Comparison of ENCODE assay signal across 12 cellular contexts in genomic region chr7:55087521-55087961, GRCh38.
DNase-seq lines count a peak whose midpoint lies in the region; TF ChIP-seq lines count a peak whose summit lies in the region.
"Had no signal": no experiment of that assay in that cellular context is flagged by ENCODE, and none has a peak within 500 bp of the region (broad histone marks: within the 10 kb centered on the region; RNA-seq: fewer than 3 reads in every experiment).

No MANE protein-coding gene starts in this region.

- no peaks in the 10 kb centered on the region for H3K36me3 Mint-ChIP-seq in brain
- H3K36me3 Mint-ChIP-seq: activated CD8-positive, alpha-beta memory T cell treated with anti-CD3 and anti-CD28 coated beads, Interleukin-2, amount 10 ng/mL, durations not matched to agents 7 days and 5 days; activated naive CD4-positive, alpha-beta T cell treated with anti-CD3 and anti-CD28 coated beads, Interleukin-2, amount 50 U/mL, for 24 hours had no signal

- H2BK120ac ChIP-seq in mesenchymal stem cell (ENCODE audit: low read depth, low read length): no peak overlapping the region

- H2AFZ ChIP-seq in Karpas-422 (ENCODE audit: low read length) (peak overlapping the region; percentile 78), mesenchymal stem cell (ENCODE audit: low read depth, low read length) (no peak overlapping the region)

- in situ Hi-C loops in transverse colon (cut with MboI; ENCODE audit: low pct_ligation_motif_present in 1 of 4, low pct_unique_long_range_greater_than_20kb in 1 of 4, low sequenced_read_pairs in 3 of 4): no loop called here

- H3K4ac ChIP-seq in mesenchymal stem cell (ENCODE audit: low read depth in 1 of 2, low read length in 2 of 2): peak overlapping the region in 1 of 2 experiments; percentile 94

- H3K4me1 ChIP-seq in Karpas-422 (ENCODE audit: low read length) (peaks cover 56% of the 10 kb centered on the region), mesenchymal stem cell (ENCODE audit: control insufficient read depth, insufficient read depth, low read depth, low read length) (peaks cover 36% of the 10 kb centered on the region), transverse colon (peaks cover 0 to 46% (median 18%) of the 10 kb centered on the region in 4 donors)

- H4K20me1 ChIP-seq in Karpas-422 (ENCODE audit: insufficient read depth, low read depth, low read length): no peaks in the 10 kb centered on the region

- no peak overlapping the region for H3K4me3 Mint-ChIP-seq in brain
- H3K4me3 Mint-ChIP-seq: activated CD8-positive, alpha-beta memory T cell treated with anti-CD3 and anti-CD28 coated beads, Interleukin-2, amount 10 ng/mL, durations not matched to agents 7 days and 5 days; activated naive CD4-positive, alpha-beta T cell treated with anti-CD3 and anti-CD28 coated beads, Interleukin-2, amount 50 U/mL, for 24 hours had no signal

- H3K27me3 Mint-ChIP-seq in brain: peaks cover 3% of the 10 kb centered on the region

- H3K9me3 ChIP-seq in Karpas-422 (ENCODE audit: low read length) (no peaks in the 10 kb centered on the region), mesenchymal stem cell (ENCODE audit: control insufficient read depth, low read length) (no peaks in the 10 kb centered on the region), transverse colon (no peaks in the 10 kb centered on the region)
- H3K9me3 ChIP-seq: mucosa of descending colon had no signal

- H2AK5ac ChIP-seq in mesenchymal stem cell (ENCODE audit: low read length, severe bottlenecking): peak overlapping the region; percentile 98

- H4K8ac ChIP-seq in mesenchymal stem cell (ENCODE audit: low read length): no peak overlapping the region

- H3K23ac ChIP-seq in mesenchymal stem cell (ENCODE audit: low read length in 2 of 2): no peak overlapping the region

- H4K91ac ChIP-seq in mesenchymal stem cell (ENCODE audit: low read length): peak overlapping the region; percentile 77

- intact Hi-C loops in transverse colon (cut with DNase I; ENCODE audit: low total_unique reads): no loop called here

- no peaks in the 10 kb centered on the region for H3K27me3 ChIP-seq in Karpas-422 (ENCODE audit: low read length)
- H3K27me3 ChIP-seq in mesenchymal stem cell (ENCODE audit: control insufficient read depth in 1 of 2, insufficient read depth in 1 of 2, low read length in 2 of 2): no peaks in the 10 kb centered on the region
- H3K27me3 ChIP-seq in transverse colon: no peaks in the 10 kb centered on the region

- peaks cover 79% of the 10 kb centered on the region for H3K4me1 Mint-ChIP-seq in brain

- no peaks in the 10 kb centered on the region for H3K79me2 ChIP-seq in Karpas-422 (ENCODE audit: low read length)

- DNase-seq in Karpas-422 (no peak), mesenchymal stem cell (no peak), transverse colon (no peak), SKM-1 treated with dmso at 0.1 percent for 144 hours (lab: John Stamatoyannopoulos, UW; ENCODE audit: unreplicated experiment) (no peak), cortex of kidney (lab: John Stamatoyannopoulos, UW) (no peak), amniotic stem cell (lab: John Stamatoyannopoulos, UW) (no peak)
- DNase-seq: activated CD8-positive, alpha-beta memory T cell treated with anti-CD3 and anti-CD28 coated beads, Interleukin-2, amount 10 ng/mL, durations not matched to agents 7 days and 5 days; mucosa of descending colon; NCI-H187; stimulated activated naive CD4-positive, alpha-beta T cell treated with Interleukin-2 at 50 U/mL for 16 hours had no signal

- H3K79me1 ChIP-seq in mesenchymal stem cell (replicated peaks; ENCODE audit: low read length, poor library complexity, severe bottlenecking): peaks cover 17% of the 10 kb centered on the region

- TF ChIP-seq CTCF in brain (conservative IDR thresholded peaks at IDR 0.05) (no peak), transverse colon (IDR thresholded peaks at IDR 0.05) (no peak)

- peak overlapping the region; percentile 29 to 96 for H2BK12ac ChIP-seq in mesenchymal stem cell (ENCODE audit: low read length in 2 of 2)

- H3K27ac Mint-ChIP-seq in brain: peak overlapping the region in 4 of 5 experiments; percentile 37 to 79 (median 44)
- H3K27ac Mint-ChIP-seq: activated CD8-positive, alpha-beta memory T cell treated with anti-CD3 and anti-CD28 coated beads, Interleukin-2, amount 10 ng/mL, durations not matched to agents 7 days and 5 days; activated naive CD4-positive, alpha-beta T cell treated with anti-CD3 and anti-CD28 coated beads, Interleukin-2, amount 50 U/mL, for 24 hours had no signal

- no peaks in the 10 kb centered on the region for H3K36me3 ChIP-seq in Karpas-422 (ENCODE audit: insufficient read depth, low read length)
- H3K36me3 ChIP-seq in mesenchymal stem cell (ENCODE audit: control insufficient read depth in 1 of 2, insufficient read depth in 2 of 2, low read depth in 1 of 2, low read length in 2 of 2): peaks cover 3 to 20% of the 10 kb centered on the region in 2 experiments
- no peaks in the 10 kb centered on the region for H3K36me3 ChIP-seq in transverse colon

- 37% methylated on average over 3 of the region's 5 CpGs for WGBS in mesenchymal stem cell
- 73 to 86% methylated on average over 5 of the region's 5 CpGs for WGBS in transverse colon (ENCODE audit: low coverage in 1 of 2), 2 donors

- TF ChIP-seq EP300 in transverse colon (IDR thresholded peaks at IDR 0.05; ENCODE audit: low read depth): no peak

- peak overlapping the region in 1 of 2 experiments; percentile 44 for H3K14ac ChIP-seq in mesenchymal stem cell (ENCODE audit: low read length in 2 of 2)

- H3K18ac ChIP-seq in mesenchymal stem cell (ENCODE audit: low read depth in 1 of 2, low read length in 2 of 2): peak overlapping the region; percentile 40 to 94

- H3K9ac ChIP-seq in Karpas-422 (ENCODE audit: low read length) (peak overlapping the region; percentile 63), mesenchymal stem cell (ENCODE audit: low read length) (peak overlapping the region; percentile 85)

- no peaks in the 10 kb centered on the region for H3K9me3 Mint-ChIP-seq in brain
- H3K9me3 Mint-ChIP-seq: activated naive CD4-positive, alpha-beta T cell treated with anti-CD3 and anti-CD28 coated beads, Interleukin-2, amount 50 U/mL, for 24 hours had no signal

- H3K9me2 ChIP-seq in Karpas-422 (replicated peaks; ENCODE audit: insufficient read depth, low read length): no peaks in the 10 kb centered on the region

- H2BK15ac ChIP-seq in mesenchymal stem cell (ENCODE audit: low read depth, poor library complexity, severe bottlenecking): peak overlapping the region; percentile 29

- H3K4me2 ChIP-seq in Karpas-422 (ENCODE audit: low read depth, low read length, poor library complexity, severe bottlenecking) (peak overlapping the region; percentile 79), mesenchymal stem cell (ENCODE audit: low read length, poor library complexity, severe bottlenecking) (peak overlapping the region; percentile 7)

- no peak overlapping the region for H2BK5ac ChIP-seq in mesenchymal stem cell (ENCODE audit: low read depth, low read length, poor library complexity, severe bottlenecking)

- TF ChIP-seq POLR2A in transverse colon (IDR thresholded peaks at IDR 0.05): no peak

- peak overlapping the region; percentile 96 for H3K27ac ChIP-seq in Karpas-422 (ENCODE audit: low read length)
- peak overlapping the region; percentile 73 for H3K27ac ChIP-seq in mesenchymal stem cell (ENCODE audit: low read length, poor library complexity, severe bottlenecking)
- peak overlapping the region; percentile 78 to 82 (median 80) for H3K27ac ChIP-seq in transverse colon

- H3K4me3 ChIP-seq in Karpas-422 (ENCODE audit: low read length) (peak overlapping the region; percentile 63), mesenchymal stem cell (ENCODE audit: insufficient read depth in 1 of 2, low read depth in 1 of 2, low read length in 2 of 2) (no peak overlapping the region), transverse colon (no peak overlapping the region)
- H3K4me3 ChIP-seq: mucosa of descending colon had no signal
